In genomic region chr5:79508354-79508753, GRCh38 we compare ENCODE assay signal across 1 cellular context.
TF ChIP-seq lines count a peak whose summit lies in the region.

No MANE protein-coding gene starts in this region.

TF ChIP-seq in HEK293, 187 proteins besides CTCF, POLR2A, EP300 and RAD21 (continued from another document):
- TF ChIP-seq OSR2 (tag by site-specific recombination; IDR thresholded peaks at IDR 0.05): peak; percentile 45; the same call in 1 of the 2 replicates
- TF ChIP-seq KLF9 (tag by site-specific recombination; IDR thresholded peaks at IDR 0.05; ENCODE audit: low read depth): no peak
- TF ChIP-seq OVOL3 (tag by site-specific recombination; IDR thresholded peaks at IDR 0.05): no peak
- TF ChIP-seq ZNF10 (tag by site-specific recombination; IDR thresholded peaks at IDR 0.05): no peak
- TF ChIP-seq ZBTB44 (tag by site-specific recombination; IDR thresholded peaks at IDR 0.05): peak; percentile 85
- TF ChIP-seq REST (tag by site-specific recombination; IDR thresholded peaks at IDR 0.05): no peak
- TF ChIP-seq ZNF416 (tag by site-specific recombination; IDR thresholded peaks at IDR 0.05): no peak
- no peak for TF ChIP-seq EGR2 (tag by site-specific recombination; IDR thresholded peaks at IDR 0.05; ENCODE audit: low read depth)
- no peak for TF ChIP-seq ZNF777 (tag by site-specific recombination; IDR thresholded peaks at IDR 0.05; ENCODE audit: borderline replicate concordance)
- no peak for TF ChIP-seq ZBTB49 (tag by site-specific recombination; IDR thresholded peaks at IDR 0.05; ENCODE audit: low read depth)
- TF ChIP-seq ZNF510 (tag by site-specific recombination; IDR thresholded peaks at IDR 0.05; ENCODE audit: insufficient replicate concordance): no peak
- peak; percentile 74; the same call in 1 of the 2 replicates for TF ChIP-seq ZBTB6 (tag by site-specific recombination; IDR thresholded peaks at IDR 0.05)
- TF ChIP-seq MZF1 (tag by site-specific recombination; IDR thresholded peaks at IDR 0.05; ENCODE audit: borderline replicate concordance): 0 out of 2 replicates have a peak, but pooled peaks have one; percentile 20
- no peak for TF ChIP-seq ZNF473 (tag by site-specific recombination; IDR thresholded peaks at IDR 0.05)
- TF ChIP-seq ZNF654 (tag by site-specific recombination; IDR thresholded peaks at IDR 0.05; ENCODE audit: low read depth): no peak
- peak; percentile 28; the same call in 1 of the 2 replicates for TF ChIP-seq ZBTB17 (tag by site-specific recombination; IDR thresholded peaks at IDR 0.05)
- TF ChIP-seq ZNF37A (tag by site-specific recombination; IDR thresholded peaks at IDR 0.05): no peak
- TF ChIP-seq ZNF280D (tag by site-specific recombination; IDR thresholded peaks at IDR 0.05): no peak
- no peak for TF ChIP-seq SETDB1 (IDR thresholded peaks at IDR 0.05; ENCODE audit: insufficient read length, low read length)
- TF ChIP-seq MEIS1 (CRISPR knock-in tag; IDR thresholded peaks at IDR 0.05; ENCODE audit: borderline replicate concordance): peak; percentile 75; the same call in 1 of the 2 replicates
- no peak for TF ChIP-seq ZNF785 (tag by site-specific recombination; IDR thresholded peaks at IDR 0.05)
- no peak for TF ChIP-seq ZNF621 (tag by site-specific recombination; IDR thresholded peaks at IDR 0.05)
- no peak for TF ChIP-seq ZNF280C (tag by site-specific recombination; IDR thresholded peaks at IDR 0.05)
- TF ChIP-seq PRDM4 (tag by site-specific recombination; IDR thresholded peaks at IDR 0.05): no peak; the same call in 1 of the 2 replicates
